ENCODE assay signal across 8 cellular contexts in the genomic region with DNA sequence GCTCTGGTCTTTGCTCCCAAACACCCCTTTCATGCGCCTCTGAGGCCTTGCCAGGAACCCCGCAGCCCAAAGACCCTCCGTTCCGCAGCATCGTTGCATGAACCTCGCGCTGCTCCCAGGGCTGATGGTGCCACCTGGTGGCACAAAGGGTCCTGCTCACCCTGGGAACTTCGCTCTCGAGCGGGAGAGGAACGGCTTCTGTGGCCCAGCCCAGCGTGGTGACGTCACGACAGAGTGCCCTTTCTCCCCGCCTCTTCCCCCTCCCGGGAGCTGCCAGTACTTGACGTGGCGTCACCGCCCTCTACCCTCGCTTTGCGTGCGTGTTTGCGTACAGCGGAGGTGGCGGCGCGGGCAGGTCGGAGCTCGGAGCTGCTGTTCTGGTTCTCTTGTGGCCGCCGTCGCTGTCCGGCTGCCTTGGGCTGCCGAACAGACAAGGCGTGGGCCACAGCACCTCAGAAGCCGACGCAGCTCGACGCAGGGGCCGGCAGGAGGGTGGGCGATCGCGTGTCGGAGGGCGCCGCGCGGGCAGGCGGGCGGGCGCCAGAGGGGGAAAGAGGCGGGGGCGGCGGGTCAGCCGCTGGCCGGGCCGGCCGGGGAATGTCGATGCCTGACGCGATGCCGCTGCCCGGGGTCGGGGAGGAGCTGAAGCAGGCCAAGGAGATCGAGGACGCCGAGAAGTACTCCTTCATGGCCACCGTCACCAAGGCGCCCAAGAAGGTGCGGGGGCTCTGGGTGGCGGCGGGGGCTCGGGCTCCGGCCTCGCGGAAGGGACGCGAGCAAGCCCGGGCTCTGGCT. TPM values are rescaled to one million over a fixed set of nuclear protein-coding genes. Genes with fewer than 3 reads are reported as not detected.
A peak's percentile ranks its signal among the peaks of the same experiment; 100 is the strongest.
DNase-seq lines count a peak whose midpoint lies in the region; ATAC-seq and TF ChIP-seq lines count a peak whose summit lies in the region.

A gene (plus strand): TSS at position 310 of the 795 bp plus-strand sequence. CDS start 288 bp downstream, at position 598.

- H3K9me3 ChIP-seq in SK-N-SH (no peaks in the 10 kb centered on the region), suprapubic skin (no peaks in the 10 kb centered on the region)

- H3K4me3 ChIP-seq in SK-N-SH (ENCODE audit: low read depth in 2 of 2, low read length in 1 of 2) (peak within 1 kb of the TSS; percentile 91 to 94), suprapubic skin (peak within 1 kb of the TSS; percentile 91)

- H3K36me3 ChIP-seq in SK-N-SH (replicated peaks in 1 of 2; ENCODE audit: control insufficient read depth in 1 of 2, insufficient read depth in 2 of 2, low read length in 1 of 2) (peaks cover 10 to 20% of the 10 kb centered on the region in 2 experiments), suprapubic skin (no peaks in the 10 kb centered on the region)

- H3K4me1 ChIP-seq in SK-N-SH (ENCODE audit: control insufficient read depth in 1 of 2, insufficient read depth in 2 of 2, low read depth in 1 of 2, low read length in 1 of 2) (peaks cover 19 to 25% of the 10 kb centered on the region in 2 experiments; a peak in 3 of 4 replicates), suprapubic skin (peaks cover 80% of the 10 kb centered on the region)

- H3K4me2 ChIP-seq in SK-N-SH, result peak within 1 kb of the TSS; percentile 93

- DNase-seq in NCI-H1048 (lab: John Stamatoyannopoulos, UW), result peak; percentile 99
- peak; percentile 99 for DNase-seq in SK-N-SH
- peak; percentile 100 for DNase-seq in activated naive CD4-positive, alpha-beta T cell treated with anti-CD3 and anti-CD28 coated beads, Interleukin-2, amount 50 U/mL, for 16 hours
- DNase-seq in germinal center (ENCODE audit: low spot score), result peak; percentile 99
- DNase-seq in nucleus accumbens (lab: John Stamatoyannopoulos, UW), result peak; percentile 88 to 100 (median 99)
- DNase-seq in suprapubic skin (ENCODE audit: low spot score in 2 of 2), result peak; percentile 100

- peak; percentile 86 for TF ChIP-seq POLR2A in GM10847 (IDR thresholded peaks at IDR 0.05; ENCODE audit: extremely low read depth, insufficient read length)
- TF ChIP-seq POLR2A in suprapubic skin (IDR thresholded peaks at IDR 0.05), result peak; percentile 62 to 97

- TF ChIP-seq EP300 in SK-N-SH (IDR thresholded peaks at IDR 0.05; ENCODE audit: borderline replicate concordance in 1 of 2, low read depth in 1 of 2, low read length in 1 of 2), result no peak
- TF ChIP-seq EP300 in suprapubic skin (IDR thresholded peaks at IDR 0.05), result peak; percentile 60

- peaks cover 38% of the 10 kb centered on the region for H4K20me1 ChIP-seq in SK-N-SH (ENCODE audit: insufficient read depth)

- H2AFZ ChIP-seq in SK-N-SH (ENCODE audit: low read depth), result peak within 1 kb of the TSS; percentile 90

- peaks cover 3% of the 10 kb centered on the region for H3F3A ChIP-seq in SK-N-SH (replicated peaks; ENCODE audit: insufficient read depth)

- H3K27me3 ChIP-seq in SK-N-SH (ENCODE audit: insufficient read depth) (no peaks in the 10 kb centered on the region), suprapubic skin (no peaks in the 10 kb centered on the region)

- TF ChIP-seq CTCF in SK-N-SH (IDR thresholded peaks at IDR 0.05) (peak; percentile 96), suprapubic skin (IDR thresholded peaks at IDR 0.05) (peak; percentile 97 to 99)

- no peaks in the 10 kb centered on the region for H3K9me2 ChIP-seq in SK-N-SH

- WGBS in SK-N-SH (ENCODE audit: low lambda C conversion rate), result 0% methylated on average over 17 of the region's 79 CpGs
- 0% methylated on average over 30 of the region's 79 CpGs for WGBS in suprapubic skin

- CTCF ChIA-PET in SK-N-SH (lab: Yijun Ruan, JAX), result interaction anchor here (0.6 to 18.3 kb wide), 96 partner anchors 9 to 625 kb away, joined by 3 to 822 read pairs (median 5); a partner anchor contains a TSS

- peak; percentile 98 for ATAC-seq in HG02588 (IDR thresholded peaks at IDR 0.05; ENCODE audit: unreplicated experiment)

- POLR2A ChIA-PET in SK-N-SH (lab: Yijun Ruan, JAX), result interaction anchor here (0.7 to 2.7 kb wide), 15 partner anchors 8 to 438 kb away, joined by 3 to 18 read pairs (median 3); a partner anchor contains a TSS

- H3K79me2 ChIP-seq in SK-N-SH (ENCODE audit: insufficient read depth), result peaks cover 48% of the 10 kb centered on the region

- H3K9ac ChIP-seq in SK-N-SH, result peak within 1 kb of the TSS; percentile 92

- TF ChIP-seq RAD21 in SK-N-SH (IDR thresholded peaks at IDR 0.05; ENCODE audit: low read length), result peak; percentile 99

- H3K27ac ChIP-seq in SK-N-SH (ENCODE audit: low read depth in 2 of 2, low read length in 1 of 2), result peak within 1 kb of the TSS; percentile 89
- H3K27ac ChIP-seq in suprapubic skin, result peak within 1 kb of the TSS; percentile 94

TF ChIP-seq in SK-N-SH, 30 proteins besides CTCF, POLR2A, EP300 and RAD21 (continues in another document):
- TF ChIP-seq, protein P1, sequence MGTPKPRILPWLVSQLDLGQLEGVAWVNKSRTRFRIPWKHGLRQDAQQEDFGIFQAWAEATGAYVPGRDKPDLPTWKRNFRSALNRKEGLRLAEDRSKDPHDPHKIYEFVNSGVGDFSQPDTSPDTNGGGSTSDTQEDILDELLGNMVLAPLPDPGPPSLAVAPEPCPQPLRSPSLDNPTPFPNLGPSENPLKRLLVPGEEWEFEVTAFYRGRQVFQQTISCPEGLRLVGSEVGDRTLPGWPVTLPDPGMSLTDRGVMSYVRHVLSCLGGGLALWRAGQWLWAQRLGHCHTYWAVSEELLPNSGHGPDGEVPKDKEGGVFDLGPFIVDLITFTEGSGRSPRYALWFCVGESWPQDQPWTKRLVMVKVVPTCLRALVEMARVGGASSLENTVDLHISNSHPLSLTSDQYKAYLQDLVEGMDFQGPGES (IDR thresholded peaks at IDR 0.05; ENCODE audit: low read depth, low read length), result no peak
- TF ChIP-seq MXI1 (IDR thresholded peaks at IDR 0.05; ENCODE audit: low read depth, low read length) (peak; percentile 87), RXRA (IDR thresholded peaks at IDR 0.05; ENCODE audit: borderline replicate concordance, low read depth) (no peak), ELF1 (IDR thresholded peaks at IDR 0.05) (no peak), SMC3 (IDR thresholded peaks at IDR 0.05; ENCODE audit: low read depth, low read length) (peak; percentile 100), RCOR1 (IDR thresholded peaks at IDR 0.05; ENCODE audit: low read length) (no peak), YY1 (IDR thresholded peaks at IDR 0.05; ENCODE audit: low read depth) (peak; percentile 90), FOXM1 (IDR thresholded peaks at IDR 0.05; ENCODE audit: low read depth) (no peak), CHD2 (IDR thresholded peaks at IDR 0.05; ENCODE audit: low read length, partially characterized antibody) (peak; percentile 75), GABPA (IDR thresholded peaks at IDR 0.05; ENCODE audit: low read depth) (peak; percentile 40; the same call in 1 of the 2 replicates), SIN3A (IDR thresholded peaks at IDR 0.05; ENCODE audit: borderline replicate concordance, low read depth, low read length) (peak; percentile 39; the same call in 1 of the 2 replicates), NFIC (IDR thresholded peaks at IDR 0.05; ENCODE audit: borderline replicate concordance) (no peak), GATA2 (CRISPR knock-in tag; IDR thresholded peaks at IDR 0.05) (no peak), TEAD4 (IDR thresholded peaks at IDR 0.05; ENCODE audit: borderline replicate concordance, insufficient read depth) (no peak), NRF1 (IDR thresholded peaks at IDR 0.05; ENCODE audit: low read depth, low read length) (peak; percentile 27), TAF1 (IDR thresholded peaks at IDR 0.05; ENCODE audit: borderline replicate concordance, low read depth, low read length) (peak; percentile 76)
- TF ChIP-seq, protein P2, sequence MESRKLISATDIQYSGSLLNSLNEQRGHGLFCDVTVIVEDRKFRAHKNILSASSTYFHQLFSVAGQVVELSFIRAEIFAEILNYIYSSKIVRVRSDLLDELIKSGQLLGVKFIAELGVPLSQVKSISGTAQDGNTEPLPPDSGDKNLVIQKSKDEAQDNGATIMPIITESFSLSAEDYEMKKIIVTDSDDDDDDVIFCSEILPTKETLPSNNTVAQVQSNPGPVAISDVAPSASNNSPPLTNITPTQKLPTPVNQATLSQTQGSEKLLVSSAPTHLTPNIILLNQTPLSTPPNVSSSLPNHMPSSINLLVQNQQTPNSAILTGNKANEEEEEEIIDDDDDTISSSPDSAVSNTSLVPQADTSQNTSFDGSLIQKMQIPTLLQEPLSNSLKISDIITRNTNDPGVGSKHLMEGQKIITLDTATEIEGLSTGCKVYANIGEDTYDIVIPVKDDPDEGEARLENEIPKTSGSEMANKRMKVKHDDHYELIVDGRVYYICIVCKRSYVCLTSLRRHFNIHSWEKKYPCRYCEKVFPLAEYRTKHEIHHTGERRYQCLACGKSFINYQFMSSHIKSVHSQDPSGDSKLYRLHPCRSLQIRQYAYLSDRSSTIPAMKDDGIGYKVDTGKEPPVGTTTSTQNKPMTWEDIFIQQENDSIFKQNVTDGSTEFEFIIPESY (IDR thresholded peaks at IDR 0.05; ENCODE audit: borderline replicate concordance, low read depth), result no peak
- TF ChIP-seq, protein P3, sequence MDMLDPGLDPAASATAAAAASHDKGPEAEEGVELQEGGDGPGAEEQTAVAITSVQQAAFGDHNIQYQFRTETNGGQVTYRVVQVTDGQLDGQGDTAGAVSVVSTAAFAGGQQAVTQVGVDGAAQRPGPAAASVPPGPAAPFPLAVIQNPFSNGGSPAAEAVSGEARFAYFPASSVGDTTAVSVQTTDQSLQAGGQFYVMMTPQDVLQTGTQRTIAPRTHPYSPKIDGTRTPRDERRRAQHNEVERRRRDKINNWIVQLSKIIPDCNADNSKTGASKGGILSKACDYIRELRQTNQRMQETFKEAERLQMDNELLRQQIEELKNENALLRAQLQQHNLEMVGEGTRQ (IDR thresholded peaks at IDR 0.05; ENCODE audit: borderline replicate concordance, low read depth, low read length), result no peak
- TF ChIP-seq, protein P4, sequence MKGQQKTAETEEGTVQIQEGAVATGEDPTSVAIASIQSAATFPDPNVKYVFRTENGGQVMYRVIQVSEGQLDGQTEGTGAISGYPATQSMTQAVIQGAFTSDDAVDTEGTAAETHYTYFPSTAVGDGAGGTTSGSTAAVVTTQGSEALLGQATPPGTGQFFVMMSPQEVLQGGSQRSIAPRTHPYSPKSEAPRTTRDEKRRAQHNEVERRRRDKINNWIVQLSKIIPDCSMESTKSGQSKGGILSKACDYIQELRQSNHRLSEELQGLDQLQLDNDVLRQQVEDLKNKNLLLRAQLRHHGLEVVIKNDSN (IDR thresholded peaks at IDR 0.05; ENCODE audit: borderline replicate concordance, low read depth), result no peak

RNA-seq across cellular contexts. Expression of the gene that starts here (rescaled TPM):
- 39.7 and 49.0 TPM in 2 replicates for polyA plus RNA-seq in SK-N-SH (2012; rRNA removed)
- polyA plus RNA-seq in SK-N-SH (2012; cell fraction: cytosol; rRNA removed), result 46.8 and 49.0 TPM in 2 replicates
- 47.8 and 72.0 TPM in 2 replicates for polyA plus RNA-seq in SK-N-SH (2012; cell fraction: nucleus; rRNA removed)
- total RNA-seq in suprapubic skin, result 10 to 100 TPM; 37.7 to 50.4 (median 48.6) TPM

Comparison
In these comparisons a context has a peak if more than half of its experiments do, and no peak if none do; other contexts are left out.
1. Peak in every context shown above with its lines: DNase-seq, ATAC-seq, H3K4me3 ChIP-seq and H3K27ac ChIP-seq.